8 cellular contexts compared by ENCODE assay signal in genomic region chr2:222797308-222797707, GRCh38.
DNase-seq lines count a peak whose midpoint lies in the region; ATAC-seq and TF ChIP-seq lines count a peak whose summit lies in the region.

No MANE protein-coding gene starts in this region.

- no peaks in the 10 kb centered on the region for H3K36me3 ChIP-seq in MG63

- ATAC-seq in activated T-cell treated with anti-CD3 and anti-CD28 coated beads, Interleukin-2, amount 50 U/mL, for 72 hours (replicated peaks in 1 of 2) = peak; percentile 40 to 43

- peaks cover 7% of the 10 kb centered on the region for H3K27me3 Mint-ChIP-seq in activated T-cell treated with anti-CD3 and anti-CD28 coated beads, Interleukin-2, amount 50 U/mL, for 72 hours (ENCODE audit: low read depth)
- H3K27me3 Mint-ChIP-seq in activated T-cell treated with anti-CD3 and anti-CD28 coated beads, Interleukin-2, amount 50 U/mL, for 24 hours = peaks cover 2% of the 10 kb centered on the region

- no peak for DNase-seq in activated T-cell treated with anti-CD3 and anti-CD28 coated beads, Interleukin-2, amount 50 U/mL, for 72 hours
- no peak for DNase-seq in activated T-cell treated with anti-CD3 and anti-CD28 coated beads, Interleukin-2, amount 50 U/mL, for 24 hours
- DNase-seq in NCI-H69 (lab: John Stamatoyannopoulos, UW) (peak; percentile 61), dorsolateral prefrontal cortex (no peak), renal cortical epithelial cell (ENCODE audit: low read depth) (peak; percentile 44), NCI-H1048 (lab: John Stamatoyannopoulos, UW) (no peak), HT-29 (ENCODE audit: low spot score) (no peak), MG63 (no peak)

- H3K4me3 Mint-ChIP-seq in activated T-cell treated with anti-CD3 and anti-CD28 coated beads, Interleukin-2, amount 50 U/mL, for 72 hours = no peak overlapping the region
- H3K4me3 Mint-ChIP-seq in activated T-cell treated with anti-CD3 and anti-CD28 coated beads, Interleukin-2, amount 50 U/mL, for 24 hours = no peak overlapping the region

- H3K9me3 Mint-ChIP-seq in activated T-cell treated with anti-CD3 and anti-CD28 coated beads, Interleukin-2, amount 50 U/mL, for 72 hours = no peaks in the 10 kb centered on the region
- no peaks in the 10 kb centered on the region for H3K9me3 Mint-ChIP-seq in activated T-cell treated with anti-CD3 and anti-CD28 coated beads, Interleukin-2, amount 50 U/mL, for 24 hours

- peaks cover 20% of the 10 kb centered on the region for H3K4me1 Mint-ChIP-seq in activated T-cell treated with anti-CD3 and anti-CD28 coated beads, Interleukin-2, amount 50 U/mL, for 72 hours (ENCODE audit: low read depth)
- H3K4me1 Mint-ChIP-seq in activated T-cell treated with anti-CD3 and anti-CD28 coated beads, Interleukin-2, amount 50 U/mL, for 24 hours (ENCODE audit: low read depth) = peaks cover 6% of the 10 kb centered on the region

- TF ChIP-seq CTCF in dorsolateral prefrontal cortex (IDR thresholded peaks at IDR 0.05 in 54 of 56, conservative IDR thresholded peaks at IDR 0.05 in 2 of 56; ENCODE audit: low read depth in 1 of 56, partially characterized antibody in 56 of 56) = peak; percentile 10 to 67 (median 49)

- no peaks in the 10 kb centered on the region for H3K36me3 Mint-ChIP-seq in activated T-cell treated with anti-CD3 and anti-CD28 coated beads, Interleukin-2, amount 50 U/mL, for 72 hours (ENCODE audit: insufficient read depth in 2 of 2)
- H3K36me3 Mint-ChIP-seq in activated T-cell treated with anti-CD3 and anti-CD28 coated beads, Interleukin-2, amount 50 U/mL, for 24 hours (ENCODE audit: low read depth) = no peaks in the 10 kb centered on the region

- no peak overlapping the region for H3K27ac Mint-ChIP-seq in activated T-cell treated with anti-CD3 and anti-CD28 coated beads, Interleukin-2, amount 50 U/mL, for 72 hours
- H3K27ac Mint-ChIP-seq in activated T-cell treated with anti-CD3 and anti-CD28 coated beads, Interleukin-2, amount 50 U/mL, for 24 hours = no peak overlapping the region

- H3K27ac ChIP-seq in dorsolateral prefrontal cortex = peak overlapping the region in 53 of 59 donors; percentile 28 to 82 (median 64)

- H3K9me3 ChIP-seq in MG63 = no peaks in the 10 kb centered on the region

- no peaks in the 10 kb centered on the region for H3K27me3 ChIP-seq in dorsolateral prefrontal cortex
- no peaks in the 10 kb centered on the region for H3K27me3 ChIP-seq in MG63

- no peak overlapping the region for H3K4me3 ChIP-seq in dorsolateral prefrontal cortex
- no peak overlapping the region for H3K4me3 ChIP-seq in MG63

- intact Hi-C loops in dorsolateral prefrontal cortex (cut with DNase I) = loop anchor here (5.0 to 10.0 kb wide), 3 partner anchors 65 to 90 kb away; partner anchors contain the start of gene ACSL3 (in 2 of the 2)

Comparison
In these comparisons a context has a peak if more than half of its experiments do, and no peak if none do; other contexts are left out.
1. DNase-seq: peak in NCI-H69 (single experiment) and renal cortical epithelial cell (single experiment); none in activated T-cell treated with anti-CD3 and anti-CD28 coated beads, Interleukin-2, amount 50 U/mL, for 72 hours (0 of 2), activated T-cell treated with anti-CD3 and anti-CD28 coated beads, Interleukin-2, amount 50 U/mL, for 24 hours (single experiment), dorsolateral prefrontal cortex (0 of 10), NCI-H1048 (single experiment), HT-29 (single experiment) and MG63 (single experiment).